ENCODE assay signal across 17 cellular contexts in genomic region chr16:78294538-78295225, GRCh38.
DNase-seq lines count a peak whose midpoint lies in the region; ATAC-seq, FAIRE-seq and TF ChIP-seq lines count a peak whose summit lies in the region.
"Had no signal": no experiment of that assay in that cellular context is flagged by ENCODE, and none has a peak within 500 bp of the region (broad histone marks: within the 10 kb centered on the region; RNA-seq: fewer than 3 reads in every experiment).

No MANE protein-coding gene starts in this region.

- H3K27me3 ChIP-seq in K562 (ENCODE audit: control insufficient read depth in 2 of 2, insufficient read depth in 2 of 2, low read length in 2 of 2) (peaks cover 10 to 11% of the 10 kb centered on the region in 2 experiments), gastrocnemius medialis (no peaks in the 10 kb centered on the region)

- FAIRE-seq in K562 (lab: Jason Lieb, UNC), result no peak
- FAIRE-seq: D721Med, G401.6, GM12892, H54 had no signal

- WGBS in K562 (ENCODE audit: insufficient coverage, low coverage, missing lambda C conversion rate), result 0% methylated on average over 4 of the region's 4 CpGs

- no peaks in the 10 kb centered on the region for H3K36me3 ChIP-seq in K562 (ENCODE audit: control insufficient read depth, insufficient read depth, low read length)
- H3K36me3 ChIP-seq in gastrocnemius medialis, result no peaks in the 10 kb centered on the region
- H3K36me3 ChIP-seq: HAP-1 had no signal

- intact Hi-C loops in Calu3 (cut with micrococcal nuclease; ENCODE audit: unreplicated experiment), result no loop called here
- intact Hi-C loops in K562 (cut with micrococcal nuclease), result no loop called here
- intact Hi-C loops in gastrocnemius medialis (cut with DNase I; ENCODE audit: low total_unique reads), result no loop called here

- H3K4me1 ChIP-seq in K562 (replicated peaks in 1 of 2; ENCODE audit: control insufficient read depth in 2 of 2, insufficient read depth in 2 of 2, low read length in 2 of 2), result no peaks in the 10 kb centered on the region
- peaks cover 0 to 3% of the 10 kb centered on the region in 2 donors for H3K4me1 ChIP-seq in gastrocnemius medialis
- H3K4me1 ChIP-seq: HAP-1 had no signal

- TF ChIP-seq RAD21 in K562 (CRISPR knock-in tag; conservative IDR thresholded peaks at IDR 0.05 in 1 of 2, IDR thresholded peaks at IDR 0.05 in 1 of 2), result no peak

- H3K9me3 Mint-ChIP-seq in Calu3 (ENCODE audit: low read depth, unreplicated experiment) (peaks cover 5% of the 10 kb centered on the region), nephron (no peaks in the 10 kb centered on the region), HFFc6 (peaks cover 77% of the 10 kb centered on the region)

- in situ Hi-C loops in K562 (cut with MboI) (no loop called here), gastrocnemius medialis (cut with MboI; ENCODE audit: low sequenced_read_pairs in 4 of 4) (no loop called here)

- CTCF ChIA-PET in Calu3 (lab: Charles Lee) (no interaction called here), K562 (lab: Yijun Ruan, JAX; ENCODE audit: low intra/inter-chr PET ratio) (no interaction called here)

- no peak for TF ChIP-seq EP300 in K562 (IDR thresholded peaks at IDR 0.05; ENCODE audit: low read length)

- no peaks in the 10 kb centered on the region for H3K27me3 Mint-ChIP-seq in Calu3 (ENCODE audit: unreplicated experiment)
- H3K27me3 Mint-ChIP-seq in nephron (ENCODE audit: low read depth), result no peaks in the 10 kb centered on the region
- no peaks in the 10 kb centered on the region; the same call in 1 of the 2 replicates for H3K27me3 Mint-ChIP-seq in HFFc6 (ENCODE audit: insufficient read depth)
- H3K27me3 Mint-ChIP-seq: CD4-positive, alpha-beta memory T cell had no signal

- H3K9me1 ChIP-seq in K562 (ENCODE audit: control insufficient read depth, insufficient read depth, low read length), result no peaks in the 10 kb centered on the region

- no peaks in the 10 kb centered on the region for H3K79me2 ChIP-seq in K562 (ENCODE audit: control insufficient read depth, insufficient read depth, low read length)

- TF ChIP-seq POLR2A in K562 (conservative IDR thresholded peaks at IDR 0.05), result no peak
- no peak for TF ChIP-seq POLR2A in gastrocnemius medialis (IDR thresholded peaks at IDR 0.05)

- H2AFZ ChIP-seq in K562 (ENCODE audit: low read depth, low read length), result no peak overlapping the region

- ATAC-seq in K562 (no peak), gastrocnemius medialis (no peak)

- no peak overlapping the region for H3K4me3 Mint-ChIP-seq in Calu3 (ENCODE audit: low read depth, unreplicated experiment)
- H3K4me3 Mint-ChIP-seq in nephron, result no peak overlapping the region
- no peak overlapping the region for H3K4me3 Mint-ChIP-seq in HFFc6
- H3K4me3 Mint-ChIP-seq: CD4-positive, alpha-beta memory T cell had no signal

- POLR2A ChIA-PET in K562 (lab: Yijun Ruan, JAX), result no interaction called here

- peaks cover 27% of the 10 kb centered on the region for H3K4me1 Mint-ChIP-seq in Calu3 (ENCODE audit: low read depth, unreplicated experiment)
- peaks cover 30% of the 10 kb centered on the region for H3K4me1 Mint-ChIP-seq in nephron
- H3K4me1 Mint-ChIP-seq in HFFc6 (ENCODE audit: low read depth), result no peaks in the 10 kb centered on the region
- H3K4me1 Mint-ChIP-seq: CD4-positive, alpha-beta memory T cell had no signal

- H3K36me3 Mint-ChIP-seq in Calu3 (ENCODE audit: insufficient read depth, unreplicated experiment) (no peaks in the 10 kb centered on the region), nephron (ENCODE audit: low read depth) (no peaks in the 10 kb centered on the region), HFFc6 (ENCODE audit: low read depth) (peaks cover 8% of the 10 kb centered on the region)

- no peaks in the 10 kb centered on the region for H4K20me1 ChIP-seq in K562 (replicated peaks; ENCODE audit: control insufficient read depth, insufficient read depth, low read length)

- H3K4me3 ChIP-seq in K562, result no peak overlapping the region
- H3K4me3 ChIP-seq in gastrocnemius medialis, result no peak overlapping the region
- H3K4me3 ChIP-seq: HAP-1 had no signal

- no peak overlapping the region for H3K4me2 ChIP-seq in K562 (ENCODE audit: insufficient read depth, low read length)

- H3K9me3 ChIP-seq in K562 (replicated peaks; ENCODE audit: control insufficient read depth, insufficient read depth, low read depth, low read length) (no peaks in the 10 kb centered on the region), gastrocnemius medialis (no peaks in the 10 kb centered on the region)
- H3K9me3 ChIP-seq: HAP-1 had no signal

- TF ChIP-seq CTCF in Calu3 (IDR thresholded peaks at IDR 0.05; ENCODE audit: unreplicated experiment), result no peak
- TF ChIP-seq CTCF in K562 (IDR thresholded peaks at IDR 0.05 in 2 of 3, conservative IDR thresholded peaks at IDR 0.05 in 1 of 3; ENCODE audit: insufficient read depth in 2 of 3, low read depth in 1 of 3, low read length in 3 of 3), result no peak
- no peak for TF ChIP-seq CTCF in nephron (IDR thresholded peaks at IDR 0.05; ENCODE audit: unreplicated experiment in 3 of 3)
- no peak for TF ChIP-seq CTCF in gastrocnemius medialis (IDR thresholded peaks at IDR 0.05 in 4 of 5, conservative IDR thresholded peaks at IDR 0.05 in 1 of 5)
- no peak for TF ChIP-seq CTCF in HFFc6 (IDR thresholded peaks at IDR 0.05)

- H3K27ac Mint-ChIP-seq in Calu3 (ENCODE audit: unreplicated experiment) (peak overlapping the region; percentile 71), nephron (peak overlapping the region in 2 of 3 experiments; percentile 25 to 94), HFFc6 (no peak overlapping the region)
- H3K27ac Mint-ChIP-seq: CD4-positive, alpha-beta memory T cell had no signal

- BruUV-seq in Calu3 (replicated peaks; lab: Mats Ljungman, UMichigan), result no TSS peak
- no TSS peak for BruUV-seq in K562 (replicated peaks; lab: Mats Ljungman, UMichigan)

- DNase-seq in Calu3, result no peak
- DNase-seq in K562 (ENCODE audit: extremely low read depth in 1 of 4, low spot score in 3 of 4), result no peak
- no peak for DNase-seq in gastrocnemius medialis
- DNase-seq in HFFc6, result no peak
- no peak for DNase-seq in globus pallidus (ENCODE audit: low spot score)
- DNase-seq: C1 segment of cervical spinal cord; CD4-positive, alpha-beta memory T cell; COR-L47; DMS 273 treated with DMSO at 0.1 percent for 48 hours; DND-41; GOT3 had no signal

- no peak overlapping the region for H3K9ac ChIP-seq in K562 (ENCODE audit: insufficient read depth in 1 of 2, low read depth in 2 of 2, low read length in 2 of 2)

- H3K27ac ChIP-seq in K562 (ENCODE audit: extremely low read depth, low read depth, low read length) (no peak overlapping the region), gastrocnemius medialis (no peak overlapping the region)

TF ChIP-seq in K562, 482 proteins besides CTCF, POLR2A, EP300 and RAD21:
- TF ChIP-seq ZNF134 (CRISPR knock-in tag; conservative IDR thresholded peaks at IDR 0.05) (0 out of 2 replicates have a peak, but pooled peaks have one; percentile 56), ZSCAN32 (CRISPR knock-in tag; IDR thresholded peaks at IDR 0.05) (no peak)
